Comparison of ENCODE assay signal across 9 cellular contexts in the genomic region with DNA sequence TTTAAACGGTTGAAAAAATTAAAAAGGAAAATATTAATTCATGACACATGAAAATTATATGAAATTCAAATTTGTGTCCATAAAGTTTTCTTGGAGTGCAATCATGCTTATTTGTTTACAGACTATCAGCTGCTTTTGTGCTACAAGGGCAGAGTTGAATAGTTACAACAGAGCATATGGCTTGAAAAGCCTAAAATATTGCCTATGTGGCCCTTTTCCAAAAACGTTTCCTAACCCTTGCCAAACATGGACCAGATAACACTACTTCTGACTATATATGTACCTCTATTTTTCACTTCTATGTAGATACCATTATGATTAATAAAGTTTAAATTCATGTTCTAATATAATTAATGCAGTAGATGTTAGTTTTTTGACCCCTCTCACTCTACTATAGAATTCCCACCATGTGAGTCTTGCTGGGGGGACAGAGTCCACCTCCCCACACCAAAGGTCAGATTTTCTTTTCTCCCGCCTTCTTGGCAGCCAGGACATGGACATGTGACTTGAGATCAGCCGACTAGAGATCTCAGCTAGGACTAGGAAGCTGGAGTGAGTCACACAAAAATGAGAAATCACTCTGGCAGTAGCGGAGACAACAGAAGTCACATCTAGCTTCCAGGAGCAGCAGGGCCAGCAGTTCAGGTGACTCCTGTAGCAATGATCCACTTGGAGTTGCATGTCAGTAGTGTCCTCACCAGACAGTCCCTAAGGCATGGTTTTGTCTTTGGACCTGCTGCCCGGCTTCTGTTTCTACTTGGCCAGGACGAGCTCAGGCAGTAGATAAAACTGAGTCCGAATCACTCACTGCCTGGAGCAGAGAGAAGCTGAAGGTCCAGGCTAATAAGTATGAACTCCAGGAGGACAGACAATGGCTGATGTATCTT.
A peak's percentile ranks its signal among the peaks of the same experiment; 100 is the strongest.
DNase-seq lines count a peak whose midpoint lies in the region; ATAC-seq and FAIRE-seq lines count a peak whose summit lies in the region.
"Had no signal": no experiment of that assay in that cellular context is flagged by ENCODE, and none has a peak within 500 bp of the region (broad histone marks: within the 10 kb centered on the region; RNA-seq: fewer than 3 reads in every experiment).

No MANE protein-coding gene starts in this region.

- H3K4me1 Mint-ChIP-seq in dendritic cell treated with granulocyte-macrophage colony-stimulating factor and Interleukin-4, amounts not matched to agents 40 ng/mL and 50 ng/mL, for 4 days (ENCODE audit: low read depth) = peaks cover 49% of the 10 kb centered on the region

- DNase-seq in SHP77 treated with DMSO at 0.1 percent for 48 hours (lab: John Stamatoyannopoulos, UW) (peak; percentile 1), SHP77 (lab: John Stamatoyannopoulos, UW) (no peak), medulla oblongata (ENCODE audit: extremely low spot score) (peak; percentile 72), urothelium cell line (ENCODE audit: low spot score) (peak; percentile 45), NCI-H1105 treated with DMSO at 0.1 percent for 48 hours (lab: John Stamatoyannopoulos, UW) (no peak)
- DNase-seq: activated CD4-positive, CD25-positive, alpha-beta regulatory T cell treated with anti-CD3 and anti-CD28 coated beads, Interleukin-2, amount 50 U/mL, for 72 hours had no signal

- H3K27me3 Mint-ChIP-seq in dendritic cell treated with granulocyte-macrophage colony-stimulating factor and Interleukin-4, amounts not matched to agents 40 ng/mL and 50 ng/mL, for 4 days = no peaks in the 10 kb centered on the region

- H3K4me3 Mint-ChIP-seq in dendritic cell treated with granulocyte-macrophage colony-stimulating factor and Interleukin-4, amounts not matched to agents 40 ng/mL and 50 ng/mL, for 4 days = no peak overlapping the region

- no peak for FAIRE-seq in urothelium cell line (lab: Jason Lieb, UNC)

- H3K27ac Mint-ChIP-seq in dendritic cell treated with granulocyte-macrophage colony-stimulating factor and Interleukin-4, amounts not matched to agents 40 ng/mL and 50 ng/mL, for 4 days = peak overlapping the region; percentile 79

- intact Hi-C loops in dendritic cell treated with granulocyte-macrophage colony-stimulating factor and Interleukin-4, amounts not matched to agents 40 ng/mL and 50 ng/mL, for 4 days (cut with micrococcal nuclease) = no loop called here

- H3K9me3 Mint-ChIP-seq in dendritic cell treated with granulocyte-macrophage colony-stimulating factor and Interleukin-4, amounts not matched to agents 40 ng/mL and 50 ng/mL, for 4 days = no peaks in the 10 kb centered on the region

- H3K36me3 Mint-ChIP-seq in dendritic cell treated with granulocyte-macrophage colony-stimulating factor and Interleukin-4, amounts not matched to agents 40 ng/mL and 50 ng/mL, for 4 days (ENCODE audit: low read depth) = peaks cover 45% of the 10 kb centered on the region

- ATAC-seq in GM21526 (IDR thresholded peaks at IDR 0.05; ENCODE audit: low FRiP score, unreplicated experiment) = no peak
- ATAC-seq in HG02678 (IDR thresholded peaks at IDR 0.05; ENCODE audit: unreplicated experiment) = no peak

Comparison
In these comparisons a context has a peak if more than half of its experiments do, and no peak if none do; other contexts are left out.
1. DNase-seq: peak in SHP77 treated with DMSO at 0.1 percent for 48 hours (single experiment), medulla oblongata (single experiment) and urothelium cell line (single experiment); none in SHP77 (0 of 2) and NCI-H1105 treated with DMSO at 0.1 percent for 48 hours (single experiment).